In genomic region chr12:72297666-72298065, GRCh38 we compare ENCODE assay signal across 38 cellular contexts. TPM values are rescaled to one million over a fixed set of nuclear protein-coding genes. Genes with fewer than 3 reads are reported as not detected.
"Had no signal": no experiment of that assay in that cellular context is flagged by ENCODE, and none has a peak within 500 bp of the region (broad histone marks: within the 10 kb centered on the region; RNA-seq: fewer than 3 reads in every experiment).

No MANE protein-coding gene starts in this region.

- H3K4me1 ChIP-seq: colonic mucosa had no signal

- DNase-seq: activated CD4-positive, alpha-beta T cell treated with anti-CD3 and anti-CD28 coated beads for 1 hour; activated CD4-positive, alpha-beta T cell treated with anti-CD3 and anti-CD28 coated beads for 48 hours; activated CD4-positive, alpha-beta T cell treated with anti-CD3 and anti-CD28 coated beads, Interleukin-2, amount 50 U/mL, for 4 hours; activated CD4-positive, CD25-positive, alpha-beta regulatory T cell; activated CD8-positive, alpha-beta T cell treated with anti-CD3 and anti-CD28 coated beads for 36 hours; activated effector memory CD4-positive, alpha-beta T cell treated with anti-CD3 and anti-CD28 coated beads, Interleukin-2, amount 50 U/mL, for 16 hours; activated naive CD4-positive, alpha-beta T cell; activated naive CD4-positive, alpha-beta T cell treated with anti-CD3 and anti-CD28 coated beads, Interleukin-2, amount 50 U/mL, for 16 hours; activated naive CD8-positive, alpha-beta T cell treated with anti-CD3 and anti-CD28 coated beads for 36 hours; activated T-cell treated with anti-CD3 and anti-CD28 coated beads, Interleukin-2, amount 50 U/mL, for 1 hour; activated T-cell treated with anti-CD3 and anti-CD28 coated beads, Interleukin-2, amount 50 U/mL, for 72 hours; amniotic stem cell; aorta; brain microvascular endothelial cell; colonic mucosa; MM.1S; NCI-H1092 treated with DMSO at 0.1 percent for 48 hours; NCI-H146; NCI-H187; NCI-H2029 treated with DMSO at 0.1 percent for 48 hours; NCI-H2107; NCI-H2171; NCI-H510A treated with DMSO at 0.1 percent for 48 hours; NCI-H526 treated with DMSO at 0.1 percent for 48 hours; NCI-H774; PC-9; SIG-M5; SW 1271; T-helper 1 cell; T-helper 2 cell; T-helper 9 cell had no signal

- H3K4me3 ChIP-seq: cardiac muscle cell, colonic mucosa, PC-9 had no signal

- H2AFZ ChIP-seq: PC-9 had no signal

- H3K27me3 ChIP-seq: brain microvascular endothelial cell, cardiac muscle cell, colonic mucosa had no signal

- H3K36me3 ChIP-seq: brain microvascular endothelial cell, cardiac muscle cell, colonic mucosa had no signal

- H3K9me3 ChIP-seq: colonic mucosa had no signal

- H3K4me2 ChIP-seq: PC-9 had no signal

- H3K27ac ChIP-seq: brain microvascular endothelial cell, cardiac muscle cell, colonic mucosa, RWPE1, VCaP had no signal

- ATAC-seq: activated CD8-positive, alpha-beta T cell treated with anti-CD3 and anti-CD28 coated beads for 36 hours; activated T-cell treated with anti-CD3 and anti-CD28 coated beads, Interleukin-2, amount 50 U/mL, for 72 hours; activated T-helper 17 cell treated with anti-CD3 and anti-CD28 coated beads, Interleukin-2, amount 50 U/mL, for 72 hours; Right ventricle myocardium inferior had no signal

RNA-seq across cellular contexts. Expression of gene TRHDE, which starts 25.5 kb away (rescaled TPM):
- total RNA-seq: activated CD8-positive, alpha-beta memory T cell treated with anti-CD3 and anti-CD28 coated beads for 36 hours; activated CD8-positive, alpha-beta T cell treated with anti-CD3 and anti-CD28 coated beads for 36 hours; activated naive CD8-positive, alpha-beta T cell treated with anti-CD3 and anti-CD28 coated beads for 36 hours; activated T-cell treated with anti-CD3 and anti-CD28 coated beads, Interleukin-2, amount 50 U/mL, for 72 hours; activated T-helper 17 cell treated with anti-CD3 and anti-CD28 coated beads, Interleukin-2, amount 50 U/mL, for 72 hours; cardiac muscle cell; LHCN-M2 had no signal
- polyA plus RNA-seq: cardiac muscle cell had no signal
